In genomic region chrX:52261125-52261462, GRCh38 we compare ENCODE assay signal across 8 cellular contexts.
DNase-seq lines count a peak whose midpoint lies in the region; ATAC-seq and TF ChIP-seq lines count a peak whose summit lies in the region.

No MANE protein-coding gene starts in this region.

- H3K27me3 ChIP-seq in KMS-11 (ENCODE audit: insufficient read depth, low read depth) (no peaks in the 10 kb centered on the region), ectodermal cell (ENCODE audit: control insufficient read depth, insufficient read depth, low read length, poor library complexity, severe bottlenecking) (no peaks in the 10 kb centered on the region), neural progenitor cell (no peaks in the 10 kb centered on the region)

- TF ChIP-seq CTCF in KMS-11 (conservative IDR thresholded peaks at IDR 0.05; ENCODE audit: low read depth, low read length) (no peak), neural progenitor cell (IDR thresholded peaks at IDR 0.05) (no peak)

- H3K27ac Mint-ChIP-seq in neural progenitor cell: peak overlapping the region; percentile 100

- peak overlapping the region; percentile 95 for H3K4me3 Mint-ChIP-seq in neural progenitor cell

- no peak for DNase-seq in neural progenitor cell (ENCODE audit: low spot score)
- DNase-seq in NCI-H2227 (lab: John Stamatoyannopoulos, UW; ENCODE audit: unreplicated experiment): no peak
- no peak for DNase-seq in stimulated activated naive CD4-positive, alpha-beta T cell treated with Interleukin-2 at 50 U/mL for 16 hours (lab: John Stamatoyannopoulos, UW)
- DNase-seq in cerebellum (ENCODE audit: low spot score): no peak

- H3K36me3 ChIP-seq in KMS-11 (ENCODE audit: insufficient read depth): no peaks in the 10 kb centered on the region
- H3K36me3 ChIP-seq in ectodermal cell (ENCODE audit: control insufficient read depth, insufficient read depth, low read length): no peaks in the 10 kb centered on the region
- H3K36me3 ChIP-seq in neural progenitor cell: no peaks in the 10 kb centered on the region

- H3K4me1 Mint-ChIP-seq in neural progenitor cell: peaks cover 36% of the 10 kb centered on the region

- no peaks in the 10 kb centered on the region for H3K36me3 Mint-ChIP-seq in neural progenitor cell

- H3K27ac ChIP-seq in KMS-11 (peak overlapping the region; percentile 75; the same call in 1 of the 2 replicates), ectodermal cell (ENCODE audit: insufficient read depth, low read depth, low read length, poor library complexity, severe bottlenecking) (no peak overlapping the region), neural progenitor cell (no peak overlapping the region)

- H2AFZ ChIP-seq in KMS-11 (ENCODE audit: low read depth) (peak overlapping the region; percentile 60), neural progenitor cell (replicated peaks) (peak overlapping the region; percentile 91)

- H3K9me3 ChIP-seq in ectodermal cell (ENCODE audit: control insufficient read depth, low read length) (no peaks in the 10 kb centered on the region), neural progenitor cell (ENCODE audit: low read depth) (no peaks in the 10 kb centered on the region)

- no peaks in the 10 kb centered on the region for H3K79me2 ChIP-seq in KMS-11 (ENCODE audit: insufficient read depth, low read depth)
- no peaks in the 10 kb centered on the region for H3K79me2 ChIP-seq in neural progenitor cell (ENCODE audit: low read depth)

- H3K27me3 Mint-ChIP-seq in neural progenitor cell (ENCODE audit: insufficient read depth, low read depth): no peaks in the 10 kb centered on the region

- ATAC-seq in HG03469 (IDR thresholded peaks at IDR 0.05; ENCODE audit: unreplicated experiment): no peak

- H3K4me2 ChIP-seq in KMS-11 (peak overlapping the region; percentile 66), neural progenitor cell (peak overlapping the region; percentile 76)

- H3K9me3 Mint-ChIP-seq in neural progenitor cell: no peaks in the 10 kb centered on the region

- H3K4me3 ChIP-seq in GM08714 (ENCODE audit: low read length) (peak overlapping the region; percentile 66; the same call in 1 of the 2 replicates), KMS-11 (IDR thresholded peaks at IDR 0.05; ENCODE audit: insufficient read depth, low read depth, low read length) (no peak overlapping the region), ectodermal cell (ENCODE audit: insufficient read depth, low read depth, low read length) (peak overlapping the region; percentile 10), neural progenitor cell (peak overlapping the region; percentile 67)

- H4K20me1 ChIP-seq in KMS-11 (ENCODE audit: insufficient read depth) (no peaks in the 10 kb centered on the region), neural progenitor cell (ENCODE audit: low read depth) (no peaks in the 10 kb centered on the region)

- 33% methylated on average over 2 of the region's 2 CpGs; no CpG with 5 or more reads in 1 of the 2 experiments for WGBS in ectodermal cell, 2 experiments

- H3K9ac ChIP-seq in KMS-11: peak overlapping the region; percentile 50; the same call in 1 of the 2 replicates
- no peak overlapping the region for H3K9ac ChIP-seq in neural progenitor cell

- H3K4me1 ChIP-seq in KMS-11 (ENCODE audit: low read depth, poor library complexity, severe bottlenecking) (peaks cover 10% of the 10 kb centered on the region), ectodermal cell (ENCODE audit: control insufficient read depth, insufficient read depth, low read length) (no peaks in the 10 kb centered on the region), neural progenitor cell (no peaks in the 10 kb centered on the region)

- peaks cover 3% of the 10 kb centered on the region for H3F3A ChIP-seq in neural progenitor cell (ENCODE audit: low read depth)
